3 cellular contexts compared by ENCODE assay signal in the genomic region with DNA sequence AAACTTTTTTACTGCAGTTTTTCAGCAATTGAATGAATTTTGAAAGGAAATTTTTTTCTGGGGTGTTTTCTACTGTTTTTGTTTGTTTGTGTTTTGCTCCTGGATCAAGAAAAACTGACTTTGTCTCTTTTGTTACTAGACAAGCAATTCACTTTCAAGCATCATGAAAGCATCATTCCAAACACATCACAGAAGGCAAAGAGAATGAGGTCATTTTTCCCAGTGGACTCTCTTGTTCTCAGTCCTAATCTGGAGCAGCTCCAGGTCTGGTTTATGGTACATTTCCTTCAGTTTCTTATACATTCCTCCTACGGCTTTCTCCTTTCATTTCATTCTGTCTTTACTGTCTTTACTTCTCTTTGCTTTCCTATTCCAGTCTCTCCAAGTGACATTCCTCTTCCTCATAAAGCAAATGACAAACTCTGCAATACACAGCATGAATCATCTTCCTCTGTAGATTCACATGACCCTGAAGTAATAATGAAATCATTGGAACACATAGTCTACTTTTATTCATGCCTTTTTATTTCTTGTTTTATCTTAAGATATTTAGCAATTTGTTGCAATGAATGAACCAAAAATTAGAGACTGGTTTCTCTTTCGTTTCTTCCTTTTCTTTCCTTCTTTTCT. TPM values are rescaled to one million over a fixed set of nuclear protein-coding genes. Genes with fewer than 3 reads are reported as not detected.
"Had no signal": no experiment of that assay in that cellular context is flagged by ENCODE, and none has a peak within 500 bp of the region (broad histone marks: within the 10 kb centered on the region; RNA-seq: fewer than 3 reads in every experiment).

No MANE protein-coding gene starts in this region.

RNA-seq across cellular contexts. Expression of a gene that starts 42.0 kb away (rescaled TPM):
- total RNA-seq: LHCN-M2, RPMI7951, SJCRH30 had no signal
